ENCODE assay signal across 8 cellular contexts in the genomic region with DNA sequence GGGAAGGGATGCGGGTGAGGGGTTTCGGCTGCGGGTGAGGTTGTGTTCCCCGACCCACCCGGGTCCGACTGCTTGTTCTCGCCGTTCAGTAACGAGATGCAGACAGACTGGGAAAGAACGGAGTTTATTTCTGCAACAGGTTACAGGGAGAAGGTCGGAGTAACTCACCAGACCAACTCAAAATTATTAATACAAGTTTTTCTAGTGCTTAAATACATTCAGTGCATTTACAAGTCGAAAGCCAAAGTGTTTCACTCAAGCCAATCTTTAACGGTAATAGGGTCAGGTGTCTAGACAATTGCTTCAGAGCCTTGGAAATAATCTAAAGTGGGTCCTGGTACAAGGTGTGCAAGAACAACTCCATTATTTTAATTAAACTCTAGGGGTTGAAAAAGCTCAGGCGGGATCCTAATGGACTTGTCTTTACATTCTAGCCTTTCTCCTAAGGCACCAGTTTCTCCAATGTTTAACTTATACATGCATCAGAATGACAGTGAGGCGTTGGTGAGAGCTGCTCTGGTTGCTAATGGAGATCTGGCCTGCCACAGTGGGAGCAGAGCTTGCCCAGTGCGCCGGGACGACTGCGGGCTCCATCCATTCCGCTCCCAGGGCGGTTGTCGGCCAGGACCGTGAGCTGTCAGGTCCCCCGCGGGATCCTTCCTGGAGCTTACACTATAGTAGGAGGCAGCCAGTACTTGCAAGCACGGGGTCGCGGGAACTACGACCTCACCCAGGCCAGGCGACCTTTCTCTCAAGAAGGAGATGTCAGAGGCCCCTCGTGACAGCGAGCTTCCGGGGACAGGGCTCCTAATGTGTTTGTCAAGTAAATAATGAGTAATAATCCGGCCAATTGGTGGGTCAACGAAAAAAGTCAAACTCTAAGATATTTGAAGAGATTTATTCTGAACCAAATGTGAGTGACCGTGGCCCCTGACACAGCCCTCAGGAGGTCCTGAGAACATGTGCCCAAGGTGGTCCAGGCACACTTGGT. TPM values are rescaled to one million over a fixed set of nuclear protein-coding genes. Genes with fewer than 3 reads are reported as not detected.
DNase-seq lines count a peak whose midpoint lies in the region; ATAC-seq, FAIRE-seq and TF ChIP-seq lines count a peak whose summit lies in the region.

No MANE protein-coding gene starts in this region.

- no peak for TF ChIP-seq POLR2A in K562 (conservative IDR thresholded peaks at IDR 0.05)

- H3K27ac ChIP-seq in K562 (ENCODE audit: extremely low read depth, low read depth, low read length) (peak overlapping the region; percentile 83), skin epidermis (peak overlapping the region in 20 of 21 experiments; percentile 62 to 97 (median 92))

- ATAC-seq in HG03457 (IDR thresholded peaks at IDR 0.05; ENCODE audit: unreplicated experiment) (peak; percentile 17), K562 (peak; percentile 17)

- no peaks in the 10 kb centered on the region for H3K36me3 Mint-ChIP-seq in immature natural killer cell

- peak overlapping the region; percentile 88 to 97 (median 96) for H3K4me3 Mint-ChIP-seq in immature natural killer cell

- peak overlapping the region; percentile 88 for H3K4me2 ChIP-seq in K562 (ENCODE audit: insufficient read depth, low read length)

- BruUV-seq in K562 (replicated peaks; lab: Mats Ljungman, UMichigan) = TSS peak; percentile 92

- no peaks in the 10 kb centered on the region for H3K9me1 ChIP-seq in K562 (ENCODE audit: control insufficient read depth, insufficient read depth, low read length)

- TF ChIP-seq RAD21 in K562 (CRISPR knock-in tag; conservative IDR thresholded peaks at IDR 0.05 in 1 of 2, IDR thresholded peaks at IDR 0.05 in 1 of 2) = no peak

- in situ Hi-C loops in K562 (cut with MboI) = no loop called here

- CTCF ChIA-PET in K562 (lab: Yijun Ruan, JAX; ENCODE audit: low intra/inter-chr PET ratio) = no interaction called here

- no peaks in the 10 kb centered on the region for H3K9me3 Mint-ChIP-seq in immature natural killer cell

- TF ChIP-seq CTCF in K562 (IDR thresholded peaks at IDR 0.05 in 2 of 3, conservative IDR thresholded peaks at IDR 0.05 in 1 of 3; ENCODE audit: insufficient read depth in 2 of 3, low read depth in 1 of 3, low read length in 3 of 3) = no peak

- peaks cover 16 to 26% of the 10 kb centered on the region in 2 experiments; a peak in 4 of 5 replicates for H3K4me1 ChIP-seq in K562 (replicated peaks in 1 of 2; ENCODE audit: control insufficient read depth in 2 of 2, insufficient read depth in 2 of 2, low read length in 2 of 2)

- DNase-seq in NCI-H748 (lab: John Stamatoyannopoulos, UW; ENCODE audit: unreplicated experiment) (peak; percentile 27), NCI-H748 treated with DMSO at 0.1 percent for 48 hours (lab: John Stamatoyannopoulos, UW) (no peak), K562 (ENCODE audit: extremely low read depth in 1 of 4, low spot score in 3 of 4) (peak; percentile 31 to 67 (median 38)), immature natural killer cell (peak in 1 of 3 donors; percentile 2), NCI-H2081 (lab: John Stamatoyannopoulos, UW) (no peak), NAMALWA (ENCODE audit: low spot score) (no peak)

- WGBS in K562 (ENCODE audit: insufficient coverage, low coverage, missing lambda C conversion rate) = 22% methylated on average over 36 of the region's 36 CpGs

- TF ChIP-seq EP300 in K562 (IDR thresholded peaks at IDR 0.05; ENCODE audit: low read length) = no peak

- peak overlapping the region; percentile 95 for H2AFZ ChIP-seq in K562 (ENCODE audit: low read depth, low read length)

- H3K27me3 ChIP-seq in K562 (ENCODE audit: control insufficient read depth in 2 of 2, insufficient read depth in 2 of 2, low read length in 2 of 2) = no peaks in the 10 kb centered on the region

- H3K4me3 ChIP-seq in K562 (peak overlapping the region; percentile 75), skin epidermis (peak overlapping the region; percentile 63 to 90 (median 83))

- no peaks in the 10 kb centered on the region for H4K20me1 ChIP-seq in K562 (replicated peaks; ENCODE audit: control insufficient read depth, insufficient read depth, low read length)

- no peaks in the 10 kb centered on the region for H3K9me3 ChIP-seq in K562 (replicated peaks; ENCODE audit: control insufficient read depth, insufficient read depth, low read depth, low read length)

- H3K36me3 ChIP-seq in K562 (ENCODE audit: control insufficient read depth, insufficient read depth, low read length) = peaks cover 19% of the 10 kb centered on the region; the same call in 2 of the 3 replicates

- POLR2A ChIA-PET in K562 (lab: Yijun Ruan, JAX) = interaction anchor here (0.7 to 3.0 kb wide), 9 partner anchors 9 to 176 kb away, joined by 3 to 19 read pairs (median 4); no protein-coding TSS in a partner anchor

- peak overlapping the region; percentile 90 to 99 for H3K9ac ChIP-seq in K562 (ENCODE audit: insufficient read depth in 1 of 2, low read depth in 2 of 2, low read length in 2 of 2)

- intact Hi-C loops in K562 (cut with micrococcal nuclease) = no loop called here

- H3K79me2 ChIP-seq in K562 (ENCODE audit: control insufficient read depth, insufficient read depth, low read length) = peaks cover 43% of the 10 kb centered on the region

- H3K4me1 Mint-ChIP-seq in immature natural killer cell = peaks cover 29 to 52% of the 10 kb centered on the region in 2 donors

- H3K27me3 Mint-ChIP-seq in immature natural killer cell (ENCODE audit: low read depth in 3 of 3) = peaks cover 9 to 11% (median 9%) of the 10 kb centered on the region in 3 donors

- FAIRE-seq in K562 (lab: Jason Lieb, UNC) = no peak

- H3K27ac Mint-ChIP-seq in immature natural killer cell = peak overlapping the region; percentile 83 to 97 (median 93)

RNA-seq across cellular contexts. Expression of a gene that starts 0.8 kb away (rescaled TPM):
- 16.0 and 47.0 TPM in 2 replicates for total RNA-seq in K562 (2011; cell fraction: chromatin; rRNA removed; ENCODE audit: low replicate concordance)
- 14.0 and 19.1 TPM in 2 replicates for total RNA-seq in K562 (2011; cell fraction: nucleolus; rRNA removed)
- 44.3 and 95.3 TPM in 2 replicates for total RNA-seq in K562 (2011; cell fraction: nucleoplasm; rRNA removed)
- total RNA-seq in K562 (2014; rRNA removed) (136 and 165 TPM in 2 replicates), K562 (2014; rRNA removed; fragmentation: Illumina TruSeq; extraction: Trizol) (333 and 382 TPM in 2 replicates), K562 (2015; rRNA removed; fragmentation: Illumina TruSeq; extraction: Trizol) (257 and 291 TPM in 2 replicates), K562 (2021) (183 and 189 TPM in 2 replicates)
- polyA plus RNA-seq in K562 (2011; rRNA removed) (218 and 362 TPM in 2 replicates), K562 (2014; fragmentation: Illumina TruSeq; extraction: Trizol) (369 and 398 TPM in 2 replicates), K562 (2014; fragmentation: Nextera tagmentation; extraction: Ambion mirVana) (1,000 to 10,000 TPM; 1,116 to 1,185 TPM), K562 (2014; rRNA removed) (331 and 362 TPM in 2 replicates), immature natural killer cell (100 to 1,000 TPM; 111 to 204 (median 159) TPM)
- 45.6 and 124 TPM in 2 replicates for polyA plus RNA-seq in K562 (2011; cell fraction: cytosol; rRNA removed)
- 25.3 and 53.9 TPM in 2 replicates for polyA plus RNA-seq in K562 (2011; cell fraction: nucleus; rRNA removed)
- polyA plus RNA-seq in K562 (2012) = 198 and 327 TPM in 2 replicates
- polyA minus RNA-seq in K562 (2011; rRNA and poly(A)+ RNA removed) = 172 and 181 TPM in 2 replicates
- polyA minus RNA-seq in K562 (2011; cell fraction: cytosol; rRNA and poly(A)+ RNA removed) = 59.9 and 87.1 TPM in 2 replicates
- 14.8 and 26.3 TPM in 2 replicates for polyA minus RNA-seq in K562 (2011; cell fraction: nucleus; rRNA and poly(A)+ RNA removed)

RNA-seq across cellular contexts. Expression of a gene that starts 4.1 kb away (rescaled TPM):
- 2.1 and 2.5 TPM in 2 replicates for total RNA-seq in K562 (2011; cell fraction: chromatin; rRNA removed; ENCODE audit: low replicate concordance)
- total RNA-seq in K562 (2011; cell fraction: nucleolus; rRNA removed) = 1.7 and 2.2 TPM in 2 replicates
- 1.5 and 3.8 TPM in 2 replicates for total RNA-seq in K562 (2011; cell fraction: nucleoplasm; rRNA removed)
- total RNA-seq in K562 (2014; rRNA removed) (0.08 and 0.32 TPM in 2 replicates), K562 (2014; rRNA removed; fragmentation: Illumina TruSeq; extraction: Trizol) (0.29 TPM in 2 replicates), K562 (2015; rRNA removed; fragmentation: Illumina TruSeq; extraction: Trizol) (0.15 TPM in 1 of 2 replicates, not detected in the other), K562 (2021) (0.69 and 0.85 TPM in 2 replicates)
- polyA plus RNA-seq in K562 (2011; rRNA removed) (0.57 and 0.74 TPM in 2 replicates), K562 (2014; fragmentation: Illumina TruSeq; extraction: Trizol) (0.15 and 0.39 TPM in 2 replicates), K562 (2014; fragmentation: Nextera tagmentation; extraction: Ambion mirVana) (under 1 TPM; 0.03 to 0.21 TPM), K562 (2014; rRNA removed) (0.07 and 0.11 TPM in 2 replicates), immature natural killer cell (under 1 TPM in 1 of 3 donors, not detected in 2; 0.18 TPM)
- polyA plus RNA-seq in K562 (2011; cell fraction: cytosol; rRNA removed) = 0.25 and 0.41 TPM in 2 replicates
- 0.72 and 0.75 TPM in 2 replicates for polyA plus RNA-seq in K562 (2011; cell fraction: nucleus; rRNA removed)
- polyA plus RNA-seq in K562 (2012) = 0.29 and 0.62 TPM in 2 replicates
- polyA minus RNA-seq in K562 (2011; rRNA and poly(A)+ RNA removed) = 0.84 and 1.3 TPM in 2 replicates
- polyA minus RNA-seq in K562 (2011; cell fraction: cytosol; rRNA and poly(A)+ RNA removed) = 0.57 TPM in 1 of 2 replicates, not detected in the other
- polyA minus RNA-seq in K562 (2011; cell fraction: nucleus; rRNA and poly(A)+ RNA removed) = 0.40 and 1.1 TPM in 2 replicates

RNA-seq across cellular contexts. Expression of a gene that starts 32.1 kb away (rescaled TPM):
- total RNA-seq in K562 (2011; cell fraction: chromatin; rRNA removed; ENCODE audit: low replicate concordance) = 0.51 and 1.0 TPM in 2 replicates
- 0.53 TPM in 1 of 2 replicates, not detected in the other for total RNA-seq in K562 (2011; cell fraction: nucleolus; rRNA removed)
- total RNA-seq in K562 (2011; cell fraction: nucleoplasm; rRNA removed) = 0.69 TPM in 1 of 2 replicates, not detected in the other
- 0.53 and 0.68 TPM in 2 replicates for total RNA-seq in K562 (2014; rRNA removed)
- total RNA-seq in K562 (2014; rRNA removed; fragmentation: Illumina TruSeq; extraction: Trizol) = 0.67 TPM in 1 of 2 replicates, not detected in the other
- total RNA-seq in K562 (2015; rRNA removed; fragmentation: Illumina TruSeq; extraction: Trizol) = 0.26 and 0.54 TPM in 2 replicates
- total RNA-seq in K562 (2021) = 0.24 and 0.49 TPM in 2 replicates
- 0.22 TPM in 1 of 2 replicates, not detected in the other for polyA plus RNA-seq in K562 (2011; rRNA removed)
- 0.06 and 0.09 TPM in 2 replicates for polyA plus RNA-seq in K562 (2011; cell fraction: cytosol; rRNA removed)
- 0.47 and 0.63 TPM in 2 replicates for polyA plus RNA-seq in K562 (2011; cell fraction: nucleus; rRNA removed)
- polyA plus RNA-seq in K562 (2012) = 0.30 and 0.46 TPM in 2 replicates
- 0.28 and 0.29 TPM in 2 replicates for polyA plus RNA-seq in K562 (2014; fragmentation: Illumina TruSeq; extraction: Trizol)
- polyA plus RNA-seq in K562 (2014; fragmentation: Nextera tagmentation; extraction: Ambion mirVana) = under 1 TPM; 0.20 to 0.70 TPM
- 0.48 and 0.89 TPM in 2 replicates for polyA plus RNA-seq in K562 (2014; rRNA removed)
- not detected in 2 replicates for polyA minus RNA-seq in K562 (2011; rRNA and poly(A)+ RNA removed)
- polyA minus RNA-seq in K562 (2011; cell fraction: cytosol; rRNA and poly(A)+ RNA removed) = not detected in 2 replicates
- not detected in 2 replicates for polyA minus RNA-seq in K562 (2011; cell fraction: nucleus; rRNA and poly(A)+ RNA removed)
- 1 to 10 TPM in 1 of 3 donors, under 1 TPM in 1, not detected in 1; 0.61 to 1.1 TPM for polyA plus RNA-seq in immature natural killer cell

Comparison
In these comparisons a context has a peak if more than half of its experiments do, and no peak if none do; other contexts are left out.
1. DNase-seq: peak in NCI-H748 (single experiment) and K562 (4 of 4); none in NCI-H748 treated with DMSO at 0.1 percent for 48 hours (single experiment), NCI-H2081 (0 of 2) and NAMALWA (single experiment).